31 cellular contexts compared by ENCODE assay signal in the genomic region with DNA sequence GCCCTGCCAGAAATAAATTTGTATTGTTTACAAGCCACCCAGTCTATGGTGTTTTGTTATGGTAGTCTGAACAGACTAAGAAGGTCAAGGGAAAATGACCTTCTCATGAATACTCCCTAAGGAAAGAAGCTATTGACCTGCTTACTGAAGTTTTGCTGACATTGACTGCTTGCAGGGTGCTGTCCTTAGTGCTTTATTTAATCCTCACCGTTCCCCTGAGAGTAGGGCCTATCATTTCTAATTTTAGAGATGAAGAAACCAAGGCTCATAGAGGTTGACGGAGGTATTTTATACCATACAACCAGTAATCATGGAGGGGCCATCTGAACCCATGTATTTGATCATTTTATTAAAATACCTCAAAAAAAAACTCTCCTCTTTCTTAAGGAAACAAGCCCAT.
"Had no signal": no experiment of that assay in that cellular context is flagged by ENCODE, and none has a peak within 500 bp of the region (broad histone marks: within the 10 kb centered on the region; RNA-seq: fewer than 3 reads in every experiment).

No MANE protein-coding gene starts in this region.

- H3K9me3 ChIP-seq: colonic mucosa, gastroesophageal sphincter, ovary, psoas muscle, right lobe of liver, suprapubic skin, transverse colon, upper lobe of right lung, uterus had no signal

- H3K36me3 ChIP-seq: colonic mucosa, gastroesophageal sphincter, ovary, right lobe of liver, suprapubic skin, transverse colon, upper lobe of right lung, uterus had no signal

- H3K27ac ChIP-seq: colonic mucosa, epithelial cell of prostate, gastroesophageal sphincter, ovary, psoas muscle, right lobe of liver, suprapubic skin, transverse colon, upper lobe of right lung, uterus had no signal

- H3K4me3 ChIP-seq: colonic mucosa, gastroesophageal sphincter, lung, ovary, psoas muscle, right lobe of liver, suprapubic skin, transverse colon, upper lobe of right lung, uterus had no signal

- FAIRE-seq: small intestine had no signal

- H3K27me3 ChIP-seq: colonic mucosa, gastroesophageal sphincter, ovary, right lobe of liver, suprapubic skin, transverse colon, upper lobe of right lung, uterus had no signal

- H3K4me3 Mint-ChIP-seq: dendritic cell treated with granulocyte-macrophage colony-stimulating factor and Interleukin-4, amounts not matched to agents 40 ng/mL and 50 ng/mL, for 4 days; endodermal cell; immature natural killer cell; memory B cell; mesothelial cell of epicardium; naive thymus-derived CD8-positive, alpha-beta T cell; stimulated activated naive CD8-positive, alpha-beta T cell treated with anti-CD3 and anti-CD28 coated beads, Interleukin-15, amount 100 ng/mL, for 72 hours had no signal

- H3K27me3 Mint-ChIP-seq: stimulated activated naive CD8-positive, alpha-beta T cell treated with anti-CD3 and anti-CD28 coated beads, Interleukin-15, amount 100 ng/mL, for 72 hours had no signal

- ATAC-seq: esophagus mucosa; gastroesophageal sphincter; left colon; naive thymus-derived CD8-positive, alpha-beta T cell; right lobe of liver; stimulated activated naive CD8-positive, alpha-beta T cell treated with anti-CD3 and anti-CD28 coated beads, Interleukin-15, amount 100 ng/mL, for 72 hours; upper lobe of right lung had no signal

- H3K36me3 Mint-ChIP-seq: immature natural killer cell; memory B cell; mesothelial cell of epicardium; naive thymus-derived CD8-positive, alpha-beta T cell had no signal

- H3K27ac Mint-ChIP-seq: dendritic cell treated with granulocyte-macrophage colony-stimulating factor and Interleukin-4, amounts not matched to agents 40 ng/mL and 50 ng/mL, for 4 days; memory B cell; mesothelial cell of epicardium; stimulated activated naive CD8-positive, alpha-beta T cell treated with anti-CD3 and anti-CD28 coated beads, Interleukin-15, amount 100 ng/mL, for 72 hours had no signal

- DNase-seq: colonic mucosa; effector CD8-positive, alpha-beta T cell; endodermal cell; foreskin fibroblast; hypothalamus; immature natural killer cell; islet precursor cell; kidney glomerular epithelial cell; left colon; naive thymus-derived CD8-positive, alpha-beta T cell; occipital lobe; ovary; psoas muscle; right lobe of liver; small intestine; stimulated activated CD4-positive, alpha-beta T cell treated with anti-CD3 and anti-CD28 coated beads, Interleukin-15, amount 100 ng/mL, for 24 hours; stimulated activated CD4-positive, alpha-beta T cell treated with anti-CD3 and anti-CD28 coated beads, Interleukin-4, amount 100 ng/mL, for 1 hour; stimulated activated CD8-positive, alpha-beta memory T cell treated with anti-CD3 and anti-CD28 coated beads, Interleukin-4, amount 100 ng/mL, for 48 hours; stimulated activated naive CD4-positive, alpha-beta T cell; stimulated activated naive CD8-positive, alpha-beta T cell treated with anti-CD3 and anti-CD28 coated beads, Interleukin-15, amount 100 ng/mL, for 72 hours; transverse colon; upper lobe of right lung; uterus had no signal

- H3K4me1 Mint-ChIP-seq: immature natural killer cell; memory B cell; naive thymus-derived CD8-positive, alpha-beta T cell; stimulated activated naive CD8-positive, alpha-beta T cell treated with anti-CD3 and anti-CD28 coated beads, Interleukin-15, amount 100 ng/mL, for 72 hours had no signal

- H3K9me3 Mint-ChIP-seq: dendritic cell treated with granulocyte-macrophage colony-stimulating factor and Interleukin-4, amounts not matched to agents 40 ng/mL and 50 ng/mL, for 4 days; immature natural killer cell; memory B cell; mesothelial cell of epicardium; naive thymus-derived CD8-positive, alpha-beta T cell; stimulated activated naive CD8-positive, alpha-beta T cell treated with anti-CD3 and anti-CD28 coated beads, Interleukin-15, amount 100 ng/mL, for 72 hours had no signal

- H3K4me1 ChIP-seq: colonic mucosa, psoas muscle, right lobe of liver, suprapubic skin, upper lobe of right lung, uterus had no signal
